ENCODE assay signal across 12 cellular contexts in genomic region chr9:1879501-1879900, GRCh38.
A peak's percentile ranks its signal among the peaks of the same experiment; 100 is the strongest.
DNase-seq lines count a peak whose midpoint lies in the region; ATAC-seq and TF ChIP-seq lines count a peak whose summit lies in the region.
"Had no signal": no experiment of that assay in that cellular context is flagged by ENCODE, and none has a peak within 500 bp of the region (broad histone marks: within the 10 kb centered on the region; RNA-seq: fewer than 3 reads in every experiment).

No MANE protein-coding gene starts in this region.

- H3K9ac ChIP-seq in GM23248 = no peak overlapping the region

- DNase-seq in GM23248 (no peak), upper lobe of right lung (no peak), HuH-7.5 (ENCODE audit: low spot score) (no peak)
- no peak for DNase-seq in stimulated activated CD8-positive, alpha-beta memory T cell treated with anti-CD3 and anti-CD28 coated beads, Interleukin-4, amount 100 ng/mL, for 48 hours
- DNase-seq: Calu3, KBM-7, NCI-H2227 treated with DMSO at 0.1 percent for 48 hours, small intestine had no signal

- WGBS in GM23248 (ENCODE audit: low coverage in 1 of 2, low lambda C conversion rate in 2 of 2, missing lambda C conversion rate in 2 of 2), 2 experiments = 60 to 65% methylated on average over 4 of the region's 4 CpGs

- H3K4me1 ChIP-seq in GM23248 (ENCODE audit: insufficient read depth) (no peaks in the 10 kb centered on the region), upper lobe of right lung (no peaks in the 10 kb centered on the region)

- H3K27me3 ChIP-seq in GM23248 (replicated peaks; ENCODE audit: insufficient read depth) = no peaks in the 10 kb centered on the region
- H3K27me3 ChIP-seq in upper lobe of right lung = no peaks in the 10 kb centered on the region

- ATAC-seq in GM18498 (IDR thresholded peaks at IDR 0.05; ENCODE audit: unreplicated experiment) = peak; percentile 31
- ATAC-seq in GM19025 (IDR thresholded peaks at IDR 0.05; ENCODE audit: low read depth, unreplicated experiment) = peak; percentile 24
- ATAC-seq in HG02642 (IDR thresholded peaks at IDR 0.05; ENCODE audit: poor library complexity, unreplicated experiment) = peak; percentile 32
- peak; percentile 45 for ATAC-seq in HG03520 (IDR thresholded peaks at IDR 0.05; ENCODE audit: unreplicated experiment)
- no peak for ATAC-seq in upper lobe of right lung

- H2AFZ ChIP-seq in GM23248 = no peak overlapping the region

- H3K4me2 ChIP-seq in GM23248 (ENCODE audit: unreplicated experiment) = no peak overlapping the region

- in situ Hi-C loops in GM23248 (cut with MboI) = loop anchor here (5.0 kb wide), 1 partner anchor 52 kb away; no protein-coding TSS in a partner anchor

- H4K20me1 ChIP-seq in GM23248 (ENCODE audit: insufficient read depth) = no peaks in the 10 kb centered on the region

- intact Hi-C loops in upper lobe of right lung (cut with DNase I) = no loop called here

- no peak for TF ChIP-seq CTCF in upper lobe of right lung (IDR thresholded peaks at IDR 0.05)

- H3K79me2 ChIP-seq in GM23248 (ENCODE audit: insufficient read depth) = no peaks in the 10 kb centered on the region

- H3K27ac ChIP-seq in GM23248 (no peak overlapping the region), upper lobe of right lung (no peak overlapping the region)

- H3K36me3 ChIP-seq in GM23248 (ENCODE audit: low read depth) (no peaks in the 10 kb centered on the region), upper lobe of right lung (no peaks in the 10 kb centered on the region)

- no peaks in the 10 kb centered on the region for H3K9me3 ChIP-seq in GM23248 (ENCODE audit: low read depth)
- H3K9me3 ChIP-seq in upper lobe of right lung = no peaks in the 10 kb centered on the region

- no peak overlapping the region for H3K4me3 ChIP-seq in GM23248
- no peak overlapping the region for H3K4me3 ChIP-seq in upper lobe of right lung

- no peaks in the 10 kb centered on the region for H3K9me2 ChIP-seq in GM23248 (ENCODE audit: insufficient read depth)

- no peaks in the 10 kb centered on the region for H3F3A ChIP-seq in GM23248 (ENCODE audit: insufficient read depth)
